ENCODE assay signal across 23 cellular contexts in genomic region chr20:51230727-51231126, GRCh38.
"Had no signal": no experiment of that assay in that cellular context is flagged by ENCODE, and none has a peak within 500 bp of the region (broad histone marks: within the 10 kb centered on the region; RNA-seq: fewer than 3 reads in every experiment).

No MANE protein-coding gene starts in this region.

- DNase-seq: dermis blood vessel endothelial cell; effector memory CD4-positive, alpha-beta T cell; esophagus squamous epithelium; foreskin melanocyte; glutamatergic neuron; heart right ventricle; hippocampal formation; left ventricle myocardium superior; lower lobe of right lung; naive thymus-derived CD8-positive, alpha-beta T cell; nephron progenitor cell; nucleus accumbens; spleen; stimulated activated CD4-positive, alpha-beta T cell treated with anti-CD3 and anti-CD28 coated beads, Interleukin-4, amount 100 ng/mL, for 4 hours; transverse colon; upper lobe of right lung had no signal

- H3K4me1 ChIP-seq: esophagus squamous epithelium, heart right ventricle, lower lobe of right lung, prostate gland, right atrium auricular region, spleen, transverse colon, upper lobe of right lung, vagina had no signal

- H3K27ac ChIP-seq: coronary artery, esophagus squamous epithelium, heart right ventricle, lower lobe of right lung, prostate gland, right atrium auricular region, skin epidermis, spleen, thoracic aorta, transverse colon, upper lobe of right lung, vagina had no signal

- H3K4me3 ChIP-seq: coronary artery, esophagus squamous epithelium, heart right ventricle, lower lobe of right lung, prostate gland, right atrium auricular region, skin epidermis, spleen, thoracic aorta, transverse colon, upper lobe of right lung, vagina had no signal

- ATAC-seq: heart right ventricle; left ventricle myocardium superior; lower lobe of right lung; naive thymus-derived CD8-positive, alpha-beta T cell; stimulated activated memory B cell treated with anti-CD40 and anti-IgM and Interleukin-4, amounts not matched to agents 10 μg/mL and 1 μg/mL and 100 μg/mL, for 72 hours; upper lobe of right lung had no signal

- H3K9me3 ChIP-seq: esophagus squamous epithelium, lower lobe of right lung, prostate gland, thoracic aorta, transverse colon, upper lobe of right lung, vagina had no signal

- H3K27me3 ChIP-seq: right atrium auricular region, upper lobe of right lung, vagina had no signal

- H3K36me3 ChIP-seq: esophagus squamous epithelium, heart right ventricle, lower lobe of right lung, prostate gland, right atrium auricular region, spleen, thoracic aorta, transverse colon, upper lobe of right lung, vagina had no signal
